In the genomic region with DNA sequence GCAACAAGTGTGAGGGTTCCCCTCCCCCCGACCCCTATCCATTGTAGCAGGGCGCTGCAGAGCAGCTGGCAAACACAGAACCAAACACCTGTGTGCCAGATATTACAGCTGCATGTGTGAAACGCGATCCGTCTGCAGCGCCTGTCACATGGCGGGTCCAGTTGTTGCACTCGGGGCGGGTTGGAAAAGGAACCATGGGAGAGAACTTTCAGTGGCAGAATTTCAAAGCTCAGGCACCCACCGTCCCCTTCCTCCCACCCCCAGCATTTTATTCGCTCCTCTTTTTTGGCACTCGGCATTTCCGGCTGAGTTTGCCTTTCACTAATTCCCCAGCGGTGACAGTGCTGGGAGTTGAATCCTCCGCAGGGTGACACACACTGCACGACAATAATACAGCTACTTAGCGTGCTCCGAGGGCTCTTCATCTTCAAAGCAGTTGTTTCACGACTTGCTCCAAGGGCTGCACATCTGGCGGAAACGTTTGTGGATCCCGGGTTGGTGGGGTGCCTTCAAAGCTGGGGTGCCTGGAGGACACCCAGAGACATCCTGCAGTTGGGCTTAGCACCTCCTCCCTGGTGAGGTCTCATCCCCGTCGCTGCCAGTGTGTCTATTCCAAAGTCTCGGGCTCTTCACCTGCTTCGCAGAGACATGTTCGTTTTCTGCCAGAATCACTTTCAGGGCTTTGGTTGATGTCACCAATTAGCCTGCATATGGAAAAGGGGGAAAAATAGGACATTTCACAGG, we compare ENCODE assay signal across 8 cellular contexts.
DNase-seq lines count a peak whose midpoint lies in the region; TF ChIP-seq lines count a peak whose summit lies in the region.

No MANE protein-coding gene starts in this region.

- H3K4me1 ChIP-seq in left ventricle myocardium inferior (peaks cover 6% of the 10 kb centered on the region), suprapubic skin (peaks cover 9% of the 10 kb centered on the region)

- H3K36me3 ChIP-seq in left ventricle myocardium inferior (no peaks in the 10 kb centered on the region), suprapubic skin (no peaks in the 10 kb centered on the region)

- DNase-seq in activated CD4-positive, alpha-beta memory T cell treated with anti-CD3 and anti-CD28 coated beads for 36 hours: no peak
- no peak for DNase-seq in activated CD4-positive, alpha-beta memory T cell treated with anti-CD3 and anti-CD28 coated beads, Interleukin-2, amount 10 ng/mL, durations not matched to agents 7 days and 5 days
- DNase-seq in RPMI8226 (peak; percentile 83), left ventricle myocardium inferior (no peak), suprapubic skin (ENCODE audit: low spot score in 2 of 2) (no peak), CD1c-positive myeloid dendritic cell (ENCODE audit: extremely low spot score) (no peak), GF-D8 (lab: John Stamatoyannopoulos, UW) (no peak)
- DNase-seq in stimulated activated CD4-positive, alpha-beta T cell treated with anti-CD3 and anti-CD28 coated beads, Interleukin-2, amount 100 ng/mL, for 48 hours: no peak

- no peaks in the 10 kb centered on the region for H3K9me3 Mint-ChIP-seq in activated CD4-positive, alpha-beta memory T cell treated with anti-CD3 and anti-CD28 coated beads for 36 hours
- H3K9me3 Mint-ChIP-seq in activated CD4-positive, alpha-beta memory T cell treated with anti-CD3 and anti-CD28 coated beads, Interleukin-2, amount 10 ng/mL, durations not matched to agents 7 days and 5 days: no peaks in the 10 kb centered on the region

- H3K27me3 Mint-ChIP-seq in activated CD4-positive, alpha-beta memory T cell treated with anti-CD3 and anti-CD28 coated beads for 36 hours: peaks cover 5% of the 10 kb centered on the region
- peaks cover 3% of the 10 kb centered on the region for H3K27me3 Mint-ChIP-seq in activated CD4-positive, alpha-beta memory T cell treated with anti-CD3 and anti-CD28 coated beads, Interleukin-2, amount 10 ng/mL, durations not matched to agents 7 days and 5 days

- H3K4me3 Mint-ChIP-seq in activated CD4-positive, alpha-beta memory T cell treated with anti-CD3 and anti-CD28 coated beads for 36 hours: peak overlapping the region; percentile 6
- no peak overlapping the region for H3K4me3 Mint-ChIP-seq in activated CD4-positive, alpha-beta memory T cell treated with anti-CD3 and anti-CD28 coated beads, Interleukin-2, amount 10 ng/mL, durations not matched to agents 7 days and 5 days

- H3K4me3 ChIP-seq in left ventricle myocardium inferior (peak overlapping the region; percentile 37), suprapubic skin (peak overlapping the region; percentile 25)

- no peaks in the 10 kb centered on the region for H3K4me1 Mint-ChIP-seq in activated CD4-positive, alpha-beta memory T cell treated with anti-CD3 and anti-CD28 coated beads for 36 hours (ENCODE audit: low read depth)
- no peaks in the 10 kb centered on the region for H3K4me1 Mint-ChIP-seq in activated CD4-positive, alpha-beta memory T cell treated with anti-CD3 and anti-CD28 coated beads, Interleukin-2, amount 10 ng/mL, durations not matched to agents 7 days and 5 days

- H3K27ac ChIP-seq in left ventricle myocardium inferior (replicated peaks): no peak overlapping the region
- H3K27ac ChIP-seq in suprapubic skin: no peak overlapping the region

- intact Hi-C loops in activated CD4-positive, alpha-beta memory T cell treated with anti-CD3 and anti-CD28 coated beads for 36 hours (cut with micrococcal nuclease): no loop called here
- intact Hi-C loops in left ventricle myocardium inferior (cut with micrococcal nuclease): no loop called here

- no peak for TF ChIP-seq POLR2A in suprapubic skin (IDR thresholded peaks at IDR 0.05)

- no peak for TF ChIP-seq EP300 in suprapubic skin (IDR thresholded peaks at IDR 0.05)

- CTCF ChIA-PET in activated CD4-positive, alpha-beta memory T cell treated with anti-CD3 and anti-CD28 coated beads for 36 hours (lab: Charles Lee): interaction anchor here (0.6 kb wide), 1 partner anchor 890 kb away, joined by 3 read pairs; no protein-coding TSS in a partner anchor
- CTCF ChIA-PET in activated CD4-positive, alpha-beta memory T cell treated with anti-CD3 and anti-CD28 coated beads, Interleukin-2, amount 10 ng/mL, durations not matched to agents 7 days and 5 days (lab: Charles Lee): no interaction called here

- POLR2A ChIA-PET in activated CD4-positive, alpha-beta memory T cell treated with anti-CD3 and anti-CD28 coated beads for 36 hours (lab: Charles Lee): no interaction called here
- POLR2A ChIA-PET in activated CD4-positive, alpha-beta memory T cell treated with anti-CD3 and anti-CD28 coated beads, Interleukin-2, amount 10 ng/mL, durations not matched to agents 7 days and 5 days (lab: Charles Lee): no interaction called here

- no peaks in the 10 kb centered on the region for H3K36me3 Mint-ChIP-seq in activated CD4-positive, alpha-beta memory T cell treated with anti-CD3 and anti-CD28 coated beads for 36 hours
- H3K36me3 Mint-ChIP-seq in activated CD4-positive, alpha-beta memory T cell treated with anti-CD3 and anti-CD28 coated beads, Interleukin-2, amount 10 ng/mL, durations not matched to agents 7 days and 5 days (ENCODE audit: low read depth): no peaks in the 10 kb centered on the region

- H3K9me3 ChIP-seq in left ventricle myocardium inferior (replicated peaks) (no peaks in the 10 kb centered on the region), suprapubic skin (no peaks in the 10 kb centered on the region)

- H3K27ac Mint-ChIP-seq in activated CD4-positive, alpha-beta memory T cell treated with anti-CD3 and anti-CD28 coated beads for 36 hours: no peak overlapping the region
- no peak overlapping the region for H3K27ac Mint-ChIP-seq in activated CD4-positive, alpha-beta memory T cell treated with anti-CD3 and anti-CD28 coated beads, Interleukin-2, amount 10 ng/mL, durations not matched to agents 7 days and 5 days

- no peak for TF ChIP-seq CTCF in left ventricle myocardium inferior (IDR thresholded peaks at IDR 0.05; ENCODE audit: borderline replicate concordance)
- no peak for TF ChIP-seq CTCF in suprapubic skin (IDR thresholded peaks at IDR 0.05)

- WGBS in suprapubic skin: 30% methylated on average over 26 of the region's 27 CpGs

- H3K27me3 ChIP-seq in left ventricle myocardium inferior (ENCODE audit: low read depth) (peaks cover 27% of the 10 kb centered on the region), suprapubic skin (peaks cover 4% of the 10 kb centered on the region)
